ENCODE assay signal across 8 cellular contexts in genomic region chr11:111379500-111380136, GRCh38. TPM values are rescaled to one million over a fixed set of nuclear protein-coding genes. Genes with fewer than 3 reads are reported as not detected.
DNase-seq lines count a peak whose midpoint lies in the region; ATAC-seq and TF ChIP-seq lines count a peak whose summit lies in the region.

No MANE protein-coding gene starts in this region.

- POLR2A ChIA-PET in A673 (lab: Charles Lee; ENCODE audit: low non-redundant PET): no interaction called here

- DNase-seq in A673 (ENCODE audit: low spot score) (peak; percentile 55), SKM-1 treated with dmso at 0.1 percent for 144 hours (lab: John Stamatoyannopoulos, UW; ENCODE audit: unreplicated experiment) (no peak), ureter (ENCODE audit: low spot score) (no peak), mesendoderm (no peak), KG1 (lab: John Stamatoyannopoulos, UW) (no peak)

- H3K27me3 ChIP-seq in A673 (replicated peaks; ENCODE audit: insufficient read depth, low read depth, low read length, poor library complexity): no peaks in the 10 kb centered on the region
- no peaks in the 10 kb centered on the region for H3K27me3 ChIP-seq in mesendoderm (ENCODE audit: insufficient read depth, low read length, poor library complexity)

- H3K4me1 ChIP-seq in A673 (ENCODE audit: insufficient read depth, low read length, poor library complexity, severe bottlenecking): peaks cover 8% of the 10 kb centered on the region
- H3K4me1 ChIP-seq in mesendoderm (ENCODE audit: control insufficient read depth, low read depth, low read length): no peaks in the 10 kb centered on the region

- no peaks in the 10 kb centered on the region for H3K36me3 ChIP-seq in A673 (ENCODE audit: insufficient read depth, low read length, poor library complexity, severe bottlenecking)
- H3K36me3 ChIP-seq in mesendoderm (ENCODE audit: control insufficient read depth, insufficient read depth, low read length): no peaks in the 10 kb centered on the region

- H3K4me1 Mint-ChIP-seq in activated T-helper 17 cell treated with anti-CD3 and anti-CD28 coated beads, Interleukin-2, amount 50 U/mL, for 72 hours: peaks cover 27% of the 10 kb centered on the region

- H3K27ac Mint-ChIP-seq in activated T-helper 17 cell treated with anti-CD3 and anti-CD28 coated beads, Interleukin-2, amount 50 U/mL, for 72 hours: peak overlapping the region; percentile 94

- no peaks in the 10 kb centered on the region for H3K79me2 ChIP-seq in mesendoderm (ENCODE audit: control insufficient read depth, insufficient read depth, low read length)

- CTCF ChIA-PET in A673 (lab: Charles Lee): interaction anchor here (0.6 kb wide), 1 partner anchor 56 kb away, joined by 5 read pairs; no protein-coding TSS in a partner anchor

- WGBS in mesendoderm (ENCODE audit: extremely low coverage, insufficient coverage, low lambda C conversion rate): no CpG with 5 or more reads among the region's 17 CpGs

- no peak overlapping the region for H4K8ac ChIP-seq in mesendoderm (ENCODE audit: low read depth, low read length)

- peaks cover 17% of the 10 kb centered on the region for H3K36me3 Mint-ChIP-seq in activated T-helper 17 cell treated with anti-CD3 and anti-CD28 coated beads, Interleukin-2, amount 50 U/mL, for 72 hours (ENCODE audit: low read depth)

- no peak overlapping the region for H3K4ac ChIP-seq in mesendoderm (ENCODE audit: low read depth, low read length)

- H3K9ac ChIP-seq in mesendoderm (ENCODE audit: low read length): no peak overlapping the region

- no peak overlapping the region for H2BK15ac ChIP-seq in mesendoderm (replicated peaks; ENCODE audit: low read depth)

- no peak overlapping the region for H3K23ac ChIP-seq in mesendoderm (ENCODE audit: low read length)

- TF ChIP-seq CTCF in A673 (conservative IDR thresholded peaks at IDR 0.05; ENCODE audit: low read depth, low read length): no peak

- no peaks in the 10 kb centered on the region for H3K79me1 ChIP-seq in mesendoderm (ENCODE audit: low read length)

- ATAC-seq in GM19043 (IDR thresholded peaks at IDR 0.05; ENCODE audit: low read depth, unreplicated experiment) (peak; percentile 38), HG03135 (IDR thresholded peaks at IDR 0.05; ENCODE audit: unreplicated experiment) (peak; percentile 38)
- no peak for ATAC-seq in activated T-helper 17 cell treated with anti-CD3 and anti-CD28 coated beads, Interleukin-2, amount 50 U/mL, for 72 hours (replicated peaks)

- H3K27ac ChIP-seq in A673 (ENCODE audit: low read depth, low read length, poor library complexity, severe bottlenecking): no peak overlapping the region
- no peak overlapping the region for H3K27ac ChIP-seq in mesendoderm (ENCODE audit: low read depth, low read length)

- H3K18ac ChIP-seq in mesendoderm (ENCODE audit: low read length): no peak overlapping the region

- H3K4me3 ChIP-seq in A673 (ENCODE audit: low read depth, low read length, poor library complexity, severe bottlenecking) (no peak overlapping the region), mesendoderm (ENCODE audit: low read length) (no peak overlapping the region)

- intact Hi-C loops in A673 (cut with micrococcal nuclease; ENCODE audit: unreplicated experiment): no loop called here

- no peak overlapping the region for H2BK5ac ChIP-seq in mesendoderm (ENCODE audit: low read length)

- H3K9me3 Mint-ChIP-seq in activated T-helper 17 cell treated with anti-CD3 and anti-CD28 coated beads, Interleukin-2, amount 50 U/mL, for 72 hours: no peaks in the 10 kb centered on the region

- no TSS peak for BruUV-seq in A673 (replicated peaks; lab: Mats Ljungman, UMichigan)

- no peak overlapping the region for H2BK120ac ChIP-seq in mesendoderm (ENCODE audit: low read depth, low read length)

- no peak overlapping the region for H2AK5ac ChIP-seq in mesendoderm (ENCODE audit: low read length)

- no peaks in the 10 kb centered on the region for H3K27me3 Mint-ChIP-seq in activated T-helper 17 cell treated with anti-CD3 and anti-CD28 coated beads, Interleukin-2, amount 50 U/mL, for 72 hours

- H3K9me3 ChIP-seq in A673 (ENCODE audit: low read depth, low read length, poor library complexity, severe bottlenecking): peaks cover under 1% of the 10 kb centered on the region

- no peak overlapping the region for H4K5ac ChIP-seq in mesendoderm (ENCODE audit: low read length)

- H3K56ac ChIP-seq in mesendoderm (ENCODE audit: low read length): no peak overlapping the region

- H3K4me3 Mint-ChIP-seq in activated T-helper 17 cell treated with anti-CD3 and anti-CD28 coated beads, Interleukin-2, amount 50 U/mL, for 72 hours: peak overlapping the region; percentile 79

- H3K4me2 ChIP-seq in mesendoderm (ENCODE audit: low read length): no peak overlapping the region

RNA-seq across cellular contexts. Expression of gene POU2AF1, which starts 0.5 kb away (rescaled TPM):
- total RNA-seq in A673 (2021): not detected in 2 replicates
- total RNA-seq in activated T-helper 17 cell treated with anti-CD3 and anti-CD28 coated beads, Interleukin-2, amount 50 U/mL, for 72 hours: 10 to 100 TPM in 1 of 2 donors, 1 to 10 TPM in 1; 6.4 to 36.6 TPM
- total RNA-seq in ureter: 21.7 TPM
- polyA plus RNA-seq in mesendoderm (2013, experiment 1 of 2): 0.07 TPM
- 0.11 TPM for polyA plus RNA-seq in mesendoderm (2013, experiment 2 of 2)
